ENCODE assay signal across 8 cellular contexts in the genomic region with DNA sequence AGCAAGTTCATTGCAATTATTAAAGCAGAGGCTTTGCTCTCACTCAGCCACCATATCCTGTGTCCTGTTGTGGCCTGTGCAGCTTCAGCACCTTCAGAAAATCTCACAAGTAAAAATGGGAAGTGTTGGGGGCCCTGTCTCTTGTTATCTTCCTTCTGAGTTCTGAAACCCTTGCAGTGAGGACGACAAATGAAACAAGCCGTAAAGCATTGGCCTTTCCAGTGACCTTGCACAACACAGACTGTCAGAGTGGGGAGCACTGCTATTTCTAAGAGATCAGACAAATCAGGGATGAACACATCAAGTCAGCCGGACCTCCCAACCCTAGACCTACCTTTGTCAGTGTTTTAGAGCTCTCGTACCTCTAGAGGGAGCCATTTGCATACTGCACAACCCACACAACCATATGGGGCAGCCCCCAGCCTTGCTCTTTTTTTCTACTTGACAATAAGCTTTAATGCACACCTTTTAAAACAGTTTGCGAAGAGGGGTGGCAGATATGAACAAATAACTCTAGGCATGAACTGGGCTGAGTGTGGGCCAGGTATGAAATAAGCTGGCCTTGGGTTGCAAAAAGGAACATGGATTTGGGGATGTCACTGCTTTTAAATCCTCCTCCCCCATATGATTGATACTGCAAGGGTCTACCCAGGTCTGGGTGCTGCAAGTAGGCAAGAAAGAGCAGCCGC.
DNase-seq lines count a peak whose midpoint lies in the region; ATAC-seq and TF ChIP-seq lines count a peak whose summit lies in the region.

No MANE protein-coding gene starts in this region.

- H3K4me3 Mint-ChIP-seq in WTC11, result no peak overlapping the region

- H2AFZ ChIP-seq in trophoblast cell (ENCODE audit: insufficient read depth, low read length, poor library complexity), result no peak overlapping the region

- H4K91ac ChIP-seq in trophoblast cell (ENCODE audit: low read depth, low read length), result no peak overlapping the region

- no peaks in the 10 kb centered on the region for H3K27me3 Mint-ChIP-seq in WTC11 (ENCODE audit: low read depth)

- no peaks in the 10 kb centered on the region for H3K27me3 ChIP-seq in trophoblast cell (ENCODE audit: insufficient read depth, low read length)

- H3K9ac ChIP-seq in trophoblast cell (ENCODE audit: low read length), result no peak overlapping the region

- H2AK5ac ChIP-seq in trophoblast cell (ENCODE audit: low read length), result no peak overlapping the region

- no peak overlapping the region for H3K27ac ChIP-seq in trophoblast cell (ENCODE audit: low read depth, low read length)

- CTCF ChIA-PET in WTC11 (lab: Charles Lee), result interaction anchor here (0.6 to 2.6 kb wide), 55 partner anchors 9 to 451 kb away, joined by 3 to 30 read pairs (median 4); partner anchors contain the start of genes GTF3C1 and KATNIP

- WGBS in trophoblast cell (ENCODE audit: extremely low coverage, insufficient coverage, insufficient read length), result no CpG with 5 or more reads among the region's 6 CpGs

- no peaks in the 10 kb centered on the region for H3K79me1 ChIP-seq in trophoblast cell (ENCODE audit: low read length)

- no peaks in the 10 kb centered on the region for H3K36me3 ChIP-seq in trophoblast cell (ENCODE audit: control insufficient read depth in 1 of 2, insufficient read depth in 2 of 2, low read length in 2 of 2)

- no peaks in the 10 kb centered on the region for H3K9me3 Mint-ChIP-seq in WTC11

- POLR2A ChIA-PET in WTC11 (lab: Charles Lee), result interaction anchor here (1.0 kb wide), 1 partner anchor 211 kb away, joined by 3 read pairs; no protein-coding TSS in a partner anchor

- no peak overlapping the region for H3K23ac ChIP-seq in trophoblast cell (ENCODE audit: low read length)

- no peak overlapping the region for H2BK120ac ChIP-seq in trophoblast cell (ENCODE audit: insufficient read depth, low read length, poor library complexity)

- peaks cover 25% of the 10 kb centered on the region for H3K4me1 Mint-ChIP-seq in WTC11

- no peaks in the 10 kb centered on the region for H3K79me2 ChIP-seq in trophoblast cell (ENCODE audit: control insufficient read depth, insufficient read depth, low read length, poor library complexity)

- TF ChIP-seq CTCF in WTC11 (IDR thresholded peaks at IDR 0.05), result peak; percentile 46

- H3K9me3 ChIP-seq in trophoblast cell (ENCODE audit: insufficient read depth, low read depth, low read length), result no peaks in the 10 kb centered on the region

- DNase-seq in DMS79 treated with DMSO at 0.1 percent for 48 hours (lab: John Stamatoyannopoulos, UW) (peak; percentile 12), NCI-H146 (lab: John Stamatoyannopoulos, UW) (peak; percentile 56), WTC11 (ENCODE audit: low spot score) (peak; percentile 40), globus pallidus (ENCODE audit: low spot score) (peak; percentile 43), trophoblast cell (peak; percentile 3 to 59)

- no peak overlapping the region for H3K18ac ChIP-seq in trophoblast cell (ENCODE audit: low read length)

- no peak overlapping the region for H4K12ac ChIP-seq in trophoblast cell (ENCODE audit: low read depth, low read length)

- no peak overlapping the region for H3K4ac ChIP-seq in trophoblast cell (ENCODE audit: low read depth, low read length)

- H3K4me1 ChIP-seq in trophoblast cell (ENCODE audit: control insufficient read depth in 1 of 2, insufficient read depth in 2 of 2, low read length in 2 of 2), result no peaks in the 10 kb centered on the region

- no peak overlapping the region for H3K4me2 ChIP-seq in trophoblast cell (ENCODE audit: low read length)

- peaks cover 7% of the 10 kb centered on the region; the same call in 1 of the 2 replicates for H3K36me3 Mint-ChIP-seq in WTC11

- no peak overlapping the region for H3K4me3 ChIP-seq in trophoblast cell (ENCODE audit: low read depth, low read length)

- no peak overlapping the region for H2BK5ac ChIP-seq in trophoblast cell (ENCODE audit: low read depth, low read length, poor library complexity)

- H3K27ac Mint-ChIP-seq in WTC11, result no peak overlapping the region

- H4K8ac ChIP-seq in trophoblast cell (ENCODE audit: low read depth, low read length), result no peak overlapping the region

- ATAC-seq in GM19467 (IDR thresholded peaks at IDR 0.05; ENCODE audit: unreplicated experiment) (peak; percentile 64), WTC11 (peak; percentile 87), GM19455 (IDR thresholded peaks at IDR 0.05; ENCODE audit: unreplicated experiment) (no peak), GM19324 (IDR thresholded peaks at IDR 0.05; ENCODE audit: low FRiP score, unreplicated experiment) (no peak)

- H2BK12ac ChIP-seq in trophoblast cell (ENCODE audit: low read length), result no peak overlapping the region

- H3K14ac ChIP-seq in trophoblast cell (ENCODE audit: low read length), result no peak overlapping the region

TF ChIP-seq in WTC11, 78 proteins besides CTCF, POLR2A, EP300 and RAD21:
- TF ChIP-seq SMAD4 (CRISPR knock-in tag; IDR thresholded peaks at IDR 0.05) (no peak), ZNF219 (CRISPR knock-in tag; IDR thresholded peaks at IDR 0.05; ENCODE audit: borderline replicate concordance) (no peak), SOX15 (CRISPR knock-in tag; IDR thresholded peaks at IDR 0.05) (no peak), GTF2I (CRISPR knock-in tag; conservative IDR thresholded peaks at IDR 0.05) (no peak), OVOL2 (CRISPR knock-in tag; IDR thresholded peaks at IDR 0.05; ENCODE audit: borderline replicate concordance) (no peak), NFATC4 (CRISPR knock-in tag; IDR thresholded peaks at IDR 0.05) (no peak)

Comparison
In these comparisons a context has a peak if more than half of its experiments do, and no peak if none do; other contexts are left out.
1. ATAC-seq: peak in GM19467 (single experiment) and WTC11 (single experiment); none in GM19455 (single experiment) and GM19324 (single experiment).
2. Peak in every context shown above with its lines, with median percentiles within 50 percentile points of each other: DNase-seq.